ENCODE assay signal across 3 cellular contexts in genomic region chrX:2533424-2533823, GRCh38.
TF ChIP-seq lines count a peak whose summit lies in the region.

No MANE protein-coding gene starts in this region.

TF ChIP-seq in SK-N-SH, 30 proteins besides CTCF, POLR2A, EP300 and RAD21:
- TF ChIP-seq ZBTB33 (IDR thresholded peaks at IDR 0.05; ENCODE audit: borderline replicate concordance, low read depth) (no peak), USF2 (IDR thresholded peaks at IDR 0.05; ENCODE audit: borderline replicate concordance, low read depth, low read length) (no peak), MEF2A (IDR thresholded peaks at IDR 0.05; ENCODE audit: borderline replicate concordance, low read depth) (no peak), NFIC (IDR thresholded peaks at IDR 0.05; ENCODE audit: borderline replicate concordance) (no peak), NRF1 (IDR thresholded peaks at IDR 0.05; ENCODE audit: low read depth, low read length) (no peak), CHD2 (IDR thresholded peaks at IDR 0.05; ENCODE audit: low read length, partially characterized antibody) (no peak), PBX3 (IDR thresholded peaks at IDR 0.05) (no peak), ELF1 (IDR thresholded peaks at IDR 0.05) (no peak), POLR2AphosphoS5 (IDR thresholded peaks at IDR 0.05; ENCODE audit: low read depth, low read length) (no peak), TCF12 (IDR thresholded peaks at IDR 0.05) (no peak), FOXJ3 (CRISPR knock-in tag; IDR thresholded peaks at IDR 0.05) (no peak), SIN3A (IDR thresholded peaks at IDR 0.05; ENCODE audit: borderline replicate concordance, low read depth, low read length) (no peak), SMC3 (IDR thresholded peaks at IDR 0.05; ENCODE audit: low read depth, low read length) (no peak), MXI1 (IDR thresholded peaks at IDR 0.05; ENCODE audit: low read depth, low read length) (no peak), YY1 (IDR thresholded peaks at IDR 0.05; ENCODE audit: low read depth) (no peak)

TF ChIP-seq in SK-N-SH treated with all-trans-retinoic acid at 6 μM for 48 hours, 23 proteins besides CTCF, POLR2A, EP300 and RAD21:
- TF ChIP-seq CSDC2 (CRISPR knock-in tag; IDR thresholded peaks at IDR 0.05), result no peak
- TF ChIP-seq ZFP3 (CRISPR knock-in tag; IDR thresholded peaks at IDR 0.05), result no peak
- TF ChIP-seq PPARA (CRISPR knock-in tag; IDR thresholded peaks at IDR 0.05; ENCODE audit: borderline replicate concordance), result no peak
- no peak for TF ChIP-seq ZNF8 (CRISPR knock-in tag; IDR thresholded peaks at IDR 0.05)
- no peak for TF ChIP-seq SNAI2 (CRISPR knock-in tag; IDR thresholded peaks at IDR 0.05)
- TF ChIP-seq CSRNP3 (CRISPR knock-in tag; IDR thresholded peaks at IDR 0.05), result no peak
- no peak for TF ChIP-seq GLIS3 (CRISPR knock-in tag; IDR thresholded peaks at IDR 0.05)
- TF ChIP-seq TOX (CRISPR knock-in tag; IDR thresholded peaks at IDR 0.05; ENCODE audit: borderline replicate concordance), result no peak
- TF ChIP-seq ARNTL (CRISPR knock-in tag; IDR thresholded peaks at IDR 0.05; ENCODE audit: borderline replicate concordance, low read depth), result no peak
- no peak for TF ChIP-seq ZNF70 (CRISPR knock-in tag; IDR thresholded peaks at IDR 0.05)
- no peak for TF ChIP-seq POU6F1 (CRISPR knock-in tag; IDR thresholded peaks at IDR 0.05; ENCODE audit: borderline replicate concordance, low read depth)
- TF ChIP-seq OSR1 (CRISPR knock-in tag; IDR thresholded peaks at IDR 0.05), result no peak
- no peak for TF ChIP-seq ZC3H10 (CRISPR knock-in tag; IDR thresholded peaks at IDR 0.05)
- no peak for TF ChIP-seq ESRRG (CRISPR knock-in tag; IDR thresholded peaks at IDR 0.05)
- no peak for TF ChIP-seq RARB (CRISPR knock-in tag; IDR thresholded peaks at IDR 0.05)
- no peak for TF ChIP-seq TCF4 (CRISPR knock-in tag; IDR thresholded peaks at IDR 0.05; ENCODE audit: borderline replicate concordance)
- TF ChIP-seq BACH2 (CRISPR knock-in tag; IDR thresholded peaks at IDR 0.05; ENCODE audit: borderline replicate concordance), result no peak

TF ChIP-seq in H1, 55 proteins besides CTCF, POLR2A, EP300 and RAD21:
- no peak for TF ChIP-seq BCL11A (IDR thresholded peaks at IDR 0.05; ENCODE audit: low read depth in 2 of 2, low read length in 2 of 2)
- no peak for TF ChIP-seq POLR2AphosphoS5 (IDR thresholded peaks at IDR 0.05; ENCODE audit: low read depth, low read length)
- no peak for TF ChIP-seq KDM1A (IDR thresholded peaks at IDR 0.05; ENCODE audit: borderline replicate concordance, low read length)
- no peak for TF ChIP-seq CBX5 (IDR thresholded peaks at IDR 0.05; ENCODE audit: low read depth, low read length)
- TF ChIP-seq GTF2F1 (IDR thresholded peaks at IDR 0.05; ENCODE audit: borderline replicate concordance, low read depth, low read length), result no peak
- no peak for TF ChIP-seq BRCA1 (IDR thresholded peaks at IDR 0.05; ENCODE audit: low read depth, low read length)
- no peak for TF ChIP-seq BACH1 (IDR thresholded peaks at IDR 0.05; ENCODE audit: low read length)
- no peak for TF ChIP-seq SP1 (IDR thresholded peaks at IDR 0.05; ENCODE audit: low read depth, low read length)
- no peak for TF ChIP-seq E2F6 (IDR thresholded peaks at IDR 0.05)
- TF ChIP-seq MAX (IDR thresholded peaks at IDR 0.05), result no peak
- no peak for TF ChIP-seq PHF8 (conservative IDR thresholded peaks at IDR 0.05; ENCODE audit: low read depth, low read length)
- TF ChIP-seq SIX5 (IDR thresholded peaks at IDR 0.05; ENCODE audit: low read depth, low read length), result no peak
- no peak for TF ChIP-seq CHD2 (IDR thresholded peaks at IDR 0.05; ENCODE audit: low read length)
- no peak for TF ChIP-seq TEAD4 (IDR thresholded peaks at IDR 0.05; ENCODE audit: low read depth, low read length)
